In the genomic region with DNA sequence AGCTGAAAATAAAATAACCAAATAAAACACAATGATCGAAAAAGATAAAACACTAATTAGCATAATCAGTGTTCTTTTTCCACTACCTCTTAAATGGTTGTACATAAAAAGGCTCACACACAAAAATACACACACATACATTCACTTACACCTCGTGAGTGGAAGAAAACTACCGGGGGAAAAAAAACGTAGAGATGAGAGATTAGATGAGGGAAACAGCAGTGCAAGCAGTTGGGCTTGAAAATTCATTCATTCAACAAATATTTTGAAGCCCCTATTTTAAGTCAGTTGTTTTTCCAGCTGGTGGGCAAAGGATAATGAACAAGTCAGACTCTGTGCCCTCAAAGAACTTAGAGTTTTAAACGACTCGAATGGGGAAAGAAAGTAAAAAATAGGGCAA, we compare ENCODE assay signal across 11 cellular contexts. TPM values are rescaled to one million over a fixed set of nuclear protein-coding genes. Genes with fewer than 3 reads are reported as not detected.
A peak's percentile ranks its signal among the peaks of the same experiment; 100 is the strongest.
DNase-seq lines count a peak whose midpoint lies in the region; ATAC-seq and TF ChIP-seq lines count a peak whose summit lies in the region.
"Had no signal": no experiment of that assay in that cellular context is flagged by ENCODE, and none has a peak within 500 bp of the region (broad histone marks: within the 10 kb centered on the region; RNA-seq: fewer than 3 reads in every experiment).

No MANE protein-coding gene starts in this region.

- POLR2A ChIA-PET in AG04450 (lab: Yijun Ruan, JAX): no interaction called here

- CTCF ChIA-PET in AG04450 (lab: Charles Lee): interaction anchor here (1.0 to 1.8 kb wide), 2 partner anchors 14 to 48 kb away, joined by 3 to 6 read pairs; no protein-coding TSS in a partner anchor

- DNase-seq in AG04450 (ENCODE audit: low read depth, low spot score) (no peak), KBM-7 (peak; percentile 11), coronary artery (ENCODE audit: low spot score) (no peak), occipital lobe (lab: John Stamatoyannopoulos, UW) (no peak), NCI-H526 (lab: John Stamatoyannopoulos, UW) (no peak), medulla oblongata (ENCODE audit: extremely low spot score) (no peak)
- DNase-seq: activated B cell treated with CpG ODN at 0.5 μM for 24 hours, DMS79, NCI-H2029 had no signal

- no peak for TF ChIP-seq CTCF in AG04450 (IDR thresholded peaks at IDR 0.05; ENCODE audit: low read depth, low read length)
- TF ChIP-seq CTCF in coronary artery (IDR thresholded peaks at IDR 0.05): no peak

- H3K27me3 ChIP-seq in AG04450 (ENCODE audit: control insufficient read depth, insufficient read depth, low read length) (no peaks in the 10 kb centered on the region), muscle layer of duodenum (ENCODE audit: low read depth, low read length) (no peaks in the 10 kb centered on the region)

- peaks cover 0 to 4% of the 10 kb centered on the region in 2 donors for H3K36me3 ChIP-seq in muscle layer of duodenum (ENCODE audit: control insufficient read depth in 1 of 2, insufficient read depth in 2 of 2, low read length in 2 of 2)

- ATAC-seq in GM21528 (IDR thresholded peaks at IDR 0.05; ENCODE audit: low FRiP score, unreplicated experiment): no peak

- in situ Hi-C loops in KBM-7 (cut with MboI; ENCODE audit: low pct_unique_long_range_greater_than_20kb, low sequenced_read_pairs): no loop called here

- H3K4me3 ChIP-seq in AG04450 (ENCODE audit: low read depth, low read length): peak overlapping the region; percentile 93
- peak overlapping the region; percentile 88 for H3K4me3 ChIP-seq in coronary artery
- peak overlapping the region; percentile 79 to 99 for H3K4me3 ChIP-seq in muscle layer of duodenum (ENCODE audit: low read depth in 1 of 2, low read length in 2 of 2)

- peaks cover 17 to 37% of the 10 kb centered on the region in 2 donors for H3K4me1 ChIP-seq in muscle layer of duodenum (ENCODE audit: control insufficient read depth in 1 of 2, insufficient read depth in 2 of 2, low read length in 2 of 2)

- H3K27ac ChIP-seq in AG04450 (ENCODE audit: low read depth, low read length): no peak overlapping the region
- H3K27ac ChIP-seq in coronary artery: peak overlapping the region in 1 of 2 donors; percentile 86
- peak overlapping the region; percentile 99 for H3K27ac ChIP-seq in muscle layer of duodenum (ENCODE audit: low read length)

- H3K9me3 ChIP-seq in AG04450 (ENCODE audit: control insufficient read depth, insufficient read depth, low read length) (no peaks in the 10 kb centered on the region), muscle layer of duodenum (ENCODE audit: control insufficient read depth in 1 of 2, low read length in 2 of 2) (no peaks in the 10 kb centered on the region)

RNA-seq across cellular contexts. Expression of gene TBCK, which starts 1.0 kb away (rescaled TPM):
- 34.4 and 48.4 TPM in 2 replicates for polyA plus RNA-seq in AG04450 (2011; rRNA removed)
- 36.5 and 58.8 TPM in 2 replicates for polyA minus RNA-seq in AG04450 (2011; rRNA and poly(A)+ RNA removed)
- 147 TPM for total RNA-seq in occipital lobe

RNA-seq across cellular contexts. Expression of gene AIMP1, which starts 1.4 kb away (rescaled TPM):
- 35.3 and 52.9 TPM in 2 replicates for polyA plus RNA-seq in AG04450 (2011; rRNA removed)
- 3.1 and 7.2 TPM in 2 replicates for polyA minus RNA-seq in AG04450 (2011; rRNA and poly(A)+ RNA removed)
- total RNA-seq in occipital lobe: 25.3 TPM

RNA-seq across cellular contexts. Expression of gene GIMD1, which starts 53.6 kb away (rescaled TPM):
- not detected in 2 replicates for polyA plus RNA-seq in AG04450 (2011; rRNA removed)
- polyA minus RNA-seq in AG04450 (2011; rRNA and poly(A)+ RNA removed): not detected in 2 replicates
- not detected for total RNA-seq in occipital lobe
- total RNA-seq: activated B cell treated with CpG ODN at 0.5 μM for 24 hours had no signal
